Comparison of ENCODE assay signal across 27 cellular contexts in genomic region chr12:1747609-1748008, GRCh38.
"Had no signal": no experiment of that assay in that cellular context is flagged by ENCODE, and none has a peak within 500 bp of the region (broad histone marks: within the 10 kb centered on the region; RNA-seq: fewer than 3 reads in every experiment).

No MANE protein-coding gene starts in this region.

- H3K4me3 ChIP-seq: esophagus squamous epithelium, heart right ventricle, left lung, lower lobe of right lung, pancreas, prostate gland, smooth muscle cell, uterus had no signal

- H3K4me2 ChIP-seq: smooth muscle cell had no signal

- H3K27me3 ChIP-seq: esophagus squamous epithelium, heart right ventricle, left lung, pancreas, uterus had no signal

- H3K4me1 ChIP-seq: lower lobe of right lung, prostate gland, uterus had no signal

- ATAC-seq: activated CD8-positive, alpha-beta memory T cell treated with anti-CD3 and anti-CD28 coated beads, Interleukin-2, amount 10 ng/mL, durations not matched to agents 7 days and 5 days; activated CD8-positive, alpha-beta T cell treated with anti-CD3 and anti-CD28 coated beads, Interleukin-2, amount 10 ng/mL, durations not matched to agents 7 days and 5 days; activated naive CD4-positive, alpha-beta T cell treated with anti-CD3 and anti-CD28 coated beads, Interleukin-2, amount 50 U/mL, for 72 hours; heart right ventricle; left lung; lower lobe of right lung; naive thymus-derived CD8-positive, alpha-beta T cell; pancreas; stimulated activated memory B cell treated with anti-CD40 and anti-IgM and Interleukin-4, amounts not matched to agents 10 μg/mL and 1 μg/mL and 100 μg/mL, for 72 hours; stimulated activated naive CD8-positive, alpha-beta T cell treated with anti-CD3 and anti-CD28 coated beads, Interleukin-15, amount 100 ng/mL, for 72 hours had no signal

- H3K27ac ChIP-seq: esophagus squamous epithelium, heart right ventricle, left lung, lower lobe of right lung, pancreas, prostate gland, uterus, WERI-Rb-1 had no signal

- H3K9me3 ChIP-seq: pancreas, prostate gland, uterus had no signal

- H3K36me3 ChIP-seq: lower lobe of right lung, pancreas, prostate gland, uterus had no signal

- DNase-seq: activated CD4-positive, alpha-beta T cell treated with anti-CD3 and anti-CD28 coated beads, Interleukin-2, amount 50 U/mL, for 1 hour; activated CD8-positive, alpha-beta memory T cell treated with anti-CD3 and anti-CD28 coated beads, Interleukin-2, amount 10 ng/mL, durations not matched to agents 7 days and 5 days; activated CD8-positive, alpha-beta T cell treated with anti-CD3 and anti-CD28 coated beads, Interleukin-2, amount 10 ng/mL, durations not matched to agents 7 days and 5 days; activated naive CD4-positive, alpha-beta T cell; activated T-cell treated with anti-CD3 and anti-CD28 coated beads, Interleukin-2, amount 50 U/mL, for 48 hours; esophagus squamous epithelium; foreskin melanocyte; heart right ventricle; kidney glomerular epithelial cell; left lung; lower lobe of right lung; mesenchymal stem cell; naive thymus-derived CD8-positive, alpha-beta T cell; nucleus accumbens; pancreas; stimulated activated CD4-positive, alpha-beta T cell treated with anti-CD3 and anti-CD28 coated beads, Interleukin-1b, Interleukin-23, amount 100 ng/mL, for 48 hours; stimulated activated CD4-positive, alpha-beta T cell treated with anti-CD3 and anti-CD28 coated beads, Interleukin-4, amount 100 ng/mL, for 4 hours; stimulated activated CD8-positive, alpha-beta memory T cell treated with anti-CD3 and anti-CD28 coated beads, Interleukin-4, amount 100 ng/mL, for 48 hours; stimulated activated naive CD8-positive, alpha-beta T cell treated with anti-CD3 and anti-CD28 coated beads, Interleukin-15, amount 100 ng/mL, for 72 hours; substantia nigra; uterus; WERI-Rb-1 had no signal

- FAIRE-seq: bronchial epithelial cell, pancreas had no signal
